Comparison of ENCODE assay signal across 15 cellular contexts in genomic region chr1:44620072-44620471, GRCh38.
"Had no signal": no experiment of that assay in that cellular context is flagged by ENCODE, and none has a peak within 500 bp of the region (broad histone marks: within the 10 kb centered on the region; RNA-seq: fewer than 3 reads in every experiment).

No MANE protein-coding gene starts in this region.

- H3K9me3 Mint-ChIP-seq: activated CD4-positive, alpha-beta memory T cell treated with anti-CD3 and anti-CD28 coated beads for 36 hours; activated naive CD4-positive, alpha-beta T cell treated with anti-CD3 and anti-CD28 coated beads, Interleukin-2, amount 50 U/mL, for 72 hours; activated T-cell treated with anti-CD3 and anti-CD28 coated beads, Interleukin-2, amount 50 U/mL, for 4 hours; central memory CD8-positive, alpha-beta T cell; naive thymus-derived CD4-positive, alpha-beta T cell; stimulated activated effector memory CD8-positive, alpha-beta T cell treated with anti-CD3 and anti-CD28 coated beads, Interleukin-12 subunit alpha, Interleukin-12 subunit beta, amount 100 ng/mL, for 72 hours had no signal

- H3K36me3 Mint-ChIP-seq: activated CD4-positive, alpha-beta memory T cell treated with anti-CD3 and anti-CD28 coated beads for 36 hours; activated naive CD4-positive, alpha-beta T cell treated with anti-CD3 and anti-CD28 coated beads, Interleukin-2, amount 50 U/mL, for 72 hours; naive thymus-derived CD4-positive, alpha-beta T cell; stimulated activated effector memory CD8-positive, alpha-beta T cell treated with anti-CD3 and anti-CD28 coated beads, Interleukin-12 subunit alpha, Interleukin-12 subunit beta, amount 100 ng/mL, for 72 hours had no signal

- H3K9me3 ChIP-seq: body of pancreas, esophagus squamous epithelium, left ventricle myocardium inferior, thyroid gland had no signal

- DNase-seq: activated CD4-positive, alpha-beta memory T cell treated with anti-CD3 and anti-CD28 coated beads for 36 hours; activated effector memory CD4-positive, alpha-beta T cell treated with Interleukin-2 at 50 U/mL for 16 hours; activated T-cell treated with anti-CD3 and anti-CD28 coated beads, Interleukin-2, amount 50 U/mL, for 4 hours; body of pancreas; cortex of kidney; effector CD4-positive, alpha-beta T cell; esophagus squamous epithelium; left ventricle myocardium inferior; naive thymus-derived CD4-positive, alpha-beta T cell; thyroid gland; WERI-Rb-1 had no signal

- H3K36me3 ChIP-seq: esophagus squamous epithelium, left ventricle myocardium inferior, thyroid gland, WERI-Rb-1 had no signal

- H3K79me2 ChIP-seq: parathyroid adenoma had no signal

- H3K27me3 ChIP-seq: body of pancreas, thyroid gland had no signal

- H3K4me1 ChIP-seq: parathyroid adenoma had no signal

- H3K27me3 Mint-ChIP-seq: activated CD4-positive, alpha-beta memory T cell treated with anti-CD3 and anti-CD28 coated beads for 36 hours; central memory CD8-positive, alpha-beta T cell had no signal

- H3K4me1 Mint-ChIP-seq: central memory CD8-positive, alpha-beta T cell; stimulated activated effector memory CD8-positive, alpha-beta T cell treated with anti-CD3 and anti-CD28 coated beads, Interleukin-12 subunit alpha, Interleukin-12 subunit beta, amount 100 ng/mL, for 72 hours had no signal

- H3K4me3 Mint-ChIP-seq: activated CD4-positive, alpha-beta memory T cell treated with anti-CD3 and anti-CD28 coated beads for 36 hours; activated T-cell treated with anti-CD3 and anti-CD28 coated beads, Interleukin-2, amount 50 U/mL, for 4 hours; central memory CD8-positive, alpha-beta T cell; naive thymus-derived CD4-positive, alpha-beta T cell; stimulated activated effector memory CD8-positive, alpha-beta T cell treated with anti-CD3 and anti-CD28 coated beads, Interleukin-12 subunit alpha, Interleukin-12 subunit beta, amount 100 ng/mL, for 72 hours had no signal

- H3K4me3 ChIP-seq: body of pancreas, esophagus squamous epithelium, left ventricle myocardium inferior, thyroid gland had no signal

- H3K9ac ChIP-seq: parathyroid adenoma had no signal

- H2AFZ ChIP-seq: parathyroid adenoma had no signal

- H3K27ac Mint-ChIP-seq: activated CD4-positive, alpha-beta memory T cell treated with anti-CD3 and anti-CD28 coated beads for 36 hours; activated naive CD4-positive, alpha-beta T cell treated with anti-CD3 and anti-CD28 coated beads, Interleukin-2, amount 50 U/mL, for 72 hours; stimulated activated effector memory CD8-positive, alpha-beta T cell treated with anti-CD3 and anti-CD28 coated beads, Interleukin-12 subunit alpha, Interleukin-12 subunit beta, amount 100 ng/mL, for 72 hours had no signal

- H3K27ac ChIP-seq: body of pancreas, left ventricle myocardium inferior, parathyroid adenoma, thyroid gland, WERI-Rb-1 had no signal
